Comparison of ENCODE assay signal across 26 cellular contexts in genomic region chr21:34336245-34336644, GRCh38. TPM values are rescaled to one million over a fixed set of nuclear protein-coding genes. Genes with fewer than 3 reads are reported as not detected.
DNase-seq lines count a peak whose midpoint lies in the region; ATAC-seq and TF ChIP-seq lines count a peak whose summit lies in the region.
"Had no signal": no experiment of that assay in that cellular context is flagged by ENCODE, and none has a peak within 500 bp of the region (broad histone marks: within the 10 kb centered on the region; RNA-seq: fewer than 3 reads in every experiment).

No MANE protein-coding gene starts in this region.

- no peak for TF ChIP-seq POLR2A in testis (IDR thresholded peaks at IDR 0.05)
- no peak for TF ChIP-seq POLR2A in gastrocnemius medialis (IDR thresholded peaks at IDR 0.05)

- no peak overlapping the region for H3K4me3 Mint-ChIP-seq in neural progenitor cell
- H3K4me3 Mint-ChIP-seq: activated CD8-positive, alpha-beta T cell treated with anti-CD3 and anti-CD28 coated beads for 36 hours; CD8-positive, alpha-beta T cell; stimulated activated naive B cell treated with anti-CD40 and anti-IgM and Interleukin-4, amounts not matched to agents 10 μg/mL and 1 μg/mL and 100 μg/mL, for 72 hours had no signal

- DNase-seq in EL (peak; percentile 7), astrocyte of the hippocampus (ENCODE audit: low read depth, low spot score) (peak; percentile 29), left cardiac atrium (no peak), testis (no peak), gastrocnemius medialis (no peak), neural progenitor cell (ENCODE audit: low spot score) (no peak)
- DNase-seq: activated CD8-positive, alpha-beta T cell treated with anti-CD3 and anti-CD28 coated beads for 36 hours; activated gamma-delta T cell treated with Interleukin-2 at 50 U/mL for 16 hours; activated T-cell treated with anti-CD3 and anti-CD28 coated beads, Interleukin-2, amount 50 U/mL, for 1 hour; AML-193; CD8-positive, alpha-beta T cell; DMS153; GDM1; left colon; NCI-H1048; NCI-H1930; NCI-H82; spleen; stimulated activated CD4-positive, alpha-beta T cell treated with anti-CD3 and anti-CD28 coated beads, Interleukin-2, amount 100 ng/mL, for 48 hours; stimulated activated naive B cell treated with anti-CD40 and anti-IgM and Interleukin-4, amounts not matched to agents 10 μg/mL and 1 μg/mL and 100 μg/mL, for 72 hours had no signal

- H3F3A ChIP-seq in neural progenitor cell (ENCODE audit: low read depth): peaks cover 13% of the 10 kb centered on the region

- in situ Hi-C loops in gastrocnemius medialis (cut with MboI; ENCODE audit: low sequenced_read_pairs in 4 of 4): no loop called here

- H3K36me3 ChIP-seq in testis (ENCODE audit: low read depth, missing control alignments): no peaks in the 10 kb centered on the region
- H3K36me3 ChIP-seq in gastrocnemius medialis: no peaks in the 10 kb centered on the region
- no peaks in the 10 kb centered on the region for H3K36me3 ChIP-seq in neural progenitor cell
- H3K36me3 ChIP-seq: adrenal gland, breast epithelium, spleen had no signal

- no peak for TF ChIP-seq CTCF in testis (IDR thresholded peaks at IDR 0.05)
- TF ChIP-seq CTCF in gastrocnemius medialis (IDR thresholded peaks at IDR 0.05 in 4 of 5, conservative IDR thresholded peaks at IDR 0.05 in 1 of 5): no peak
- no peak for TF ChIP-seq CTCF in neural progenitor cell (IDR thresholded peaks at IDR 0.05)

- intact Hi-C loops in left cardiac atrium (cut with DNase I): no loop called here
- intact Hi-C loops in testis (cut with DNase I; ENCODE audit: low total_unique reads): no loop called here
- intact Hi-C loops in gastrocnemius medialis (cut with DNase I; ENCODE audit: low total_unique reads): loop anchor here (10.0 kb wide), 1 partner anchor 421 kb away; the partner anchor contains the start of gene ATP5PO

- no peak overlapping the region for H3K27ac Mint-ChIP-seq in neural progenitor cell
- H3K27ac Mint-ChIP-seq: activated CD8-positive, alpha-beta T cell treated with anti-CD3 and anti-CD28 coated beads for 36 hours; CD8-positive, alpha-beta T cell; stimulated activated naive B cell treated with anti-CD40 and anti-IgM and Interleukin-4, amounts not matched to agents 10 μg/mL and 1 μg/mL and 100 μg/mL, for 72 hours had no signal

- H3K4me1 ChIP-seq in testis (peaks cover 12% of the 10 kb centered on the region), gastrocnemius medialis (peaks cover 0 to 10% of the 10 kb centered on the region in 2 donors), neural progenitor cell (peaks cover 38% of the 10 kb centered on the region)
- H3K4me1 ChIP-seq: breast epithelium had no signal

- no peak overlapping the region for H3K4me2 ChIP-seq in neural progenitor cell

- H3K9me3 Mint-ChIP-seq in neural progenitor cell: no peaks in the 10 kb centered on the region
- H3K9me3 Mint-ChIP-seq: activated CD8-positive, alpha-beta T cell treated with anti-CD3 and anti-CD28 coated beads for 36 hours; CD8-positive, alpha-beta T cell; stimulated activated naive B cell treated with anti-CD40 and anti-IgM and Interleukin-4, amounts not matched to agents 10 μg/mL and 1 μg/mL and 100 μg/mL, for 72 hours had no signal

- no peak overlapping the region for H2AFZ ChIP-seq in neural progenitor cell (replicated peaks)

- no peaks in the 10 kb centered on the region for H4K20me1 ChIP-seq in neural progenitor cell (ENCODE audit: low read depth)

- H3K9me3 ChIP-seq in testis: no peaks in the 10 kb centered on the region
- no peaks in the 10 kb centered on the region for H3K9me3 ChIP-seq in gastrocnemius medialis
- no peaks in the 10 kb centered on the region for H3K9me3 ChIP-seq in neural progenitor cell (ENCODE audit: low read depth)
- H3K9me3 ChIP-seq: adrenal gland, breast epithelium, spleen had no signal

- peaks cover 2% of the 10 kb centered on the region for H3K36me3 Mint-ChIP-seq in neural progenitor cell
- H3K36me3 Mint-ChIP-seq: CD8-positive, alpha-beta T cell; stimulated activated naive B cell treated with anti-CD40 and anti-IgM and Interleukin-4, amounts not matched to agents 10 μg/mL and 1 μg/mL and 100 μg/mL, for 72 hours had no signal

- H3K9ac ChIP-seq in neural progenitor cell: no peak overlapping the region

- WGBS in testis, 2 donors: 45 to 59% methylated on average over 5 of the region's 5 CpGs

- no peak overlapping the region for H3K4me3 ChIP-seq in testis
- no peak overlapping the region for H3K4me3 ChIP-seq in gastrocnemius medialis
- H3K4me3 ChIP-seq in neural progenitor cell: no peak overlapping the region
- H3K4me3 ChIP-seq: adrenal gland, breast epithelium, spleen had no signal

- peaks cover 30% of the 10 kb centered on the region for H3K4me1 Mint-ChIP-seq in neural progenitor cell
- H3K4me1 Mint-ChIP-seq: stimulated activated naive B cell treated with anti-CD40 and anti-IgM and Interleukin-4, amounts not matched to agents 10 μg/mL and 1 μg/mL and 100 μg/mL, for 72 hours had no signal

- H3K27ac ChIP-seq in testis (peak overlapping the region; percentile 32 to 53), gastrocnemius medialis (no peak overlapping the region), neural progenitor cell (no peak overlapping the region)
- H3K27ac ChIP-seq: breast epithelium had no signal

- no peaks in the 10 kb centered on the region for H3K79me2 ChIP-seq in neural progenitor cell (ENCODE audit: low read depth)

- H3K27me3 ChIP-seq in testis: no peaks in the 10 kb centered on the region
- no peaks in the 10 kb centered on the region for H3K27me3 ChIP-seq in gastrocnemius medialis
- H3K27me3 ChIP-seq in neural progenitor cell: no peaks in the 10 kb centered on the region
- H3K27me3 ChIP-seq: adrenal gland, breast epithelium, spleen had no signal

- peak; percentile 22 to 80 for ATAC-seq in left cardiac atrium
- no peak for ATAC-seq in gastrocnemius medialis
- no peak for ATAC-seq in esophagus mucosa
- ATAC-seq: activated CD4-positive, CD25-positive, alpha-beta regulatory T cell treated with anti-CD3 and anti-CD28 coated beads, Interleukin-2, amount 50 U/mL, for 24 hours; activated CD8-positive, alpha-beta T cell treated with anti-CD3 and anti-CD28 coated beads for 36 hours; CD8-positive, alpha-beta T cell; HCT116; left colon; stimulated activated naive B cell treated with anti-CD40 and anti-IgM and Interleukin-4, amounts not matched to agents 10 μg/mL and 1 μg/mL and 100 μg/mL, for 72 hours had no signal

- H3K27me3 Mint-ChIP-seq in neural progenitor cell (ENCODE audit: insufficient read depth, low read depth): peaks cover 2% of the 10 kb centered on the region

RNA-seq across cellular contexts. Expression of gene KCNE2, which starts 27.6 kb away (rescaled TPM):
- not detected for total RNA-seq in left cardiac atrium
- total RNA-seq in testis: under 1 TPM in 1 of 2 donors, not detected in 1; 0.37 TPM
- polyA plus RNA-seq in testis (ENCODE audit: insufficient read depth, low read depth, low replicate concordance): 0.74 TPM
- total RNA-seq in gastrocnemius medialis: not detected
- 0.19 TPM in 1 of 2 replicates, not detected in the other for total RNA-seq in neural progenitor cell (ENCODE audit: low replicate concordance)
- not detected for total RNA-seq in esophagus mucosa
- total RNA-seq: activated CD8-positive, alpha-beta T cell treated with anti-CD3 and anti-CD28 coated beads for 36 hours; CD8-positive, alpha-beta T cell; left colon; OCI-LY7; spleen had no signal

RNA-seq across cellular contexts. Expression of gene SMIM11, which starts 39.1 kb away (rescaled TPM):
- total RNA-seq in left cardiac atrium (10 to 100 TPM in 1 of 2 donors, 1 to 10 TPM in 1; 6.1 to 13.1 TPM), testis (10 to 100 TPM in 1 of 2 donors, 1 to 10 TPM in 1; 5.0 to 13.3 TPM), gastrocnemius medialis (1 to 10 TPM in 3 of 4 donors, under 1 TPM in 1; 0.90 to 8.7 (median 3.6) TPM), neural progenitor cell (ENCODE audit: low replicate concordance) (4.8 and 18.1 TPM in 2 replicates), esophagus mucosa (2.6 TPM)
- 9.1 TPM for polyA plus RNA-seq in testis (ENCODE audit: insufficient read depth, low read depth, low replicate concordance)

Comparison
In these comparisons a context has a peak if more than half of its experiments do, and no peak if none do; other contexts are left out.
1. DNase-seq: peak in EL (single experiment) and astrocyte of the hippocampus (single experiment); none in left cardiac atrium (single experiment), testis (single experiment), gastrocnemius medialis (0 of 2) and neural progenitor cell (single experiment).
2. ATAC-seq: peak in left cardiac atrium (2 of 2); none in gastrocnemius medialis (0 of 2) and esophagus mucosa (single experiment).
3. H3K27ac ChIP-seq: peak in testis (2 of 2); none in gastrocnemius medialis (0 of 4) and neural progenitor cell (single experiment).